Comparison of ENCODE assay signal across 8 cellular contexts in genomic region chr11:68839054-68839865, GRCh38. TPM values are rescaled to one million over a fixed set of nuclear protein-coding genes. Genes with fewer than 3 reads are reported as not detected.
DNase-seq lines count a peak whose midpoint lies in the region; ATAC-seq and TF ChIP-seq lines count a peak whose summit lies in the region.

No MANE protein-coding gene starts in this region.

- intact Hi-C loops in left cardiac atrium (cut with DNase I) (no loop called here), posterior cingulate gyrus (cut with DNase I) (no loop called here)

- H3K36me3 Mint-ChIP-seq in T-cell = no peaks in the 10 kb centered on the region
- H3K36me3 Mint-ChIP-seq in type B pancreatic cell = no peaks in the 10 kb centered on the region

- peak; percentile 23 for TF ChIP-seq CTCF in type B pancreatic cell (conservative IDR thresholded peaks at IDR 0.05)

- peak overlapping the region; percentile 89 to 91 for H3K27ac Mint-ChIP-seq in T-cell
- peak overlapping the region; percentile 92 for H3K27ac Mint-ChIP-seq in type B pancreatic cell

- H3K27me3 Mint-ChIP-seq in T-cell (no peaks in the 10 kb centered on the region), type B pancreatic cell (peaks cover 29% of the 10 kb centered on the region)

- CTCF ChIA-PET in T-cell (lab: Charles Lee) = no interaction called here

- H3K4me1 Mint-ChIP-seq in T-cell = peaks cover 60 to 71% (median 64%) of the 10 kb centered on the region in 3 donors
- H3K4me1 Mint-ChIP-seq in type B pancreatic cell (ENCODE audit: unreplicated experiment) = peaks cover 38% of the 10 kb centered on the region

- POLR2A ChIA-PET in T-cell (lab: Charles Lee) = no interaction called here

- DNase-seq in EL = peak; percentile 94
- peak; percentile 85 for DNase-seq in HCEC 1CT
- DNase-seq in NCI-H1417 treated with DMSO at 0.1 percent for 48 hours (lab: John Stamatoyannopoulos, UW) = peak; percentile 89
- DNase-seq in T-cell = peak; percentile 87 to 98 (median 92)
- peak; percentile 83 for DNase-seq in amniotic epithelial cell (ENCODE audit: low read depth)
- DNase-seq in left cardiac atrium = peak; percentile 97
- DNase-seq in posterior cingulate gyrus = peak; percentile 71 to 97 (median 82)
- DNase-seq in type B pancreatic cell (ENCODE audit: extremely low spot score, unreplicated experiment) = peak; percentile 98

- ATAC-seq in T-cell (replicated peaks in 1 of 4) = peak; percentile 68 to 77 (median 72)
- peak; percentile 85 to 86 for ATAC-seq in left cardiac atrium

- H3K9me3 Mint-ChIP-seq in T-cell (no peaks in the 10 kb centered on the region), type B pancreatic cell (no peaks in the 10 kb centered on the region)

- H3K4me3 Mint-ChIP-seq in T-cell = peak overlapping the region; percentile 85 to 88 (median 86)
- H3K4me3 Mint-ChIP-seq in type B pancreatic cell = peak overlapping the region; percentile 87

RNA-seq across cellular contexts. Expression of gene CPT1A, which starts 2.5 kb away (rescaled TPM):
- total RNA-seq in T-cell (10 to 100 TPM; 21.2 to 44.1 (median 35.9) TPM), left cardiac atrium (10 to 100 TPM; 56.6 to 63.5 TPM), type B pancreatic cell (ENCODE audit: low replicate concordance) (36.1 and 44.1 TPM in 2 replicates)

Comparison
In these comparisons a context has a peak if more than half of its experiments do, and no peak if none do; other contexts are left out.
1. Peak in every context shown above with its lines: DNase-seq and ATAC-seq.